In the genomic region with DNA sequence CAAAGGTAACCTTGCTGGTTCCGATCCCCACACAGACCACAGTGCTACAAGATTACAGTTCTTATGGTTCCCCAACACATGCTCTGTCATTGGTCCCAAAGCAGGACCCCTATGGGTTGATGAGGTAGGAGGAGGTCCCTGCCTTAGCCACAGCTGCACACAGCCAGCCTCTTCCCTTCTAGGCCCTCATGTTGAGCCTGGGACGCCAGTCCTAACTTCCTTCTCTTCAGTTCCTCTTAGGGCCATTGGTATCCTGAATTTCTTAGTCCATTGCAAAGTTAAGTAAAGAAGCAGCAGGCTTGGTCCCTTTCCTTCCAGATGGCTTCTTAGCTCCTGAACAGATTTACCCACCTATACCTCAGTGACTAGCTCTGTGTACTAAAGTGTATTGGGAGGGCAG, we compare ENCODE assay signal across 22 cellular contexts. TPM values are rescaled to one million over a fixed set of nuclear protein-coding genes. Genes with fewer than 3 reads are reported as not detected.
DNase-seq lines count a peak whose midpoint lies in the region; ATAC-seq and TF ChIP-seq lines count a peak whose summit lies in the region.
"Had no signal": no experiment of that assay in that cellular context is flagged by ENCODE, and none has a peak within 500 bp of the region (broad histone marks: within the 10 kb centered on the region; RNA-seq: fewer than 3 reads in every experiment).

No MANE protein-coding gene starts in this region.

- ATAC-seq in T-helper 17 cell (no peak), mucosa of descending colon (peak; percentile 35), GM21381 (IDR thresholded peaks at IDR 0.05; ENCODE audit: unreplicated experiment) (no peak)
- no peak for ATAC-seq in effector memory CD8-positive, alpha-beta T cell (replicated peaks)
- ATAC-seq: CD8-positive, alpha-beta T cell; Right ventricle myocardium inferior had no signal

- H3K4me1 Mint-ChIP-seq in CD14-positive monocyte (peaks cover 93% of the 10 kb centered on the region), T-helper 17 cell (peaks cover 39% of the 10 kb centered on the region), endodermal cell (peaks cover 8% of the 10 kb centered on the region)
- peaks cover 49 to 73% (median 63%) of the 10 kb centered on the region in 4 donors for H3K4me1 Mint-ChIP-seq in CD4-positive, alpha-beta memory T cell
- peaks cover 29 to 34% of the 10 kb centered on the region in 2 donors for H3K4me1 Mint-ChIP-seq in effector memory CD8-positive, alpha-beta T cell (ENCODE audit: low read depth in 2 of 2)

- H3K9me3 Mint-ChIP-seq in CD14-positive monocyte (peaks cover 0 to 4% (median 0%) of the 10 kb centered on the region in 7 donors), endodermal cell (peaks cover 6% of the 10 kb centered on the region)
- H3K9me3 Mint-ChIP-seq in CD4-positive, alpha-beta memory T cell, result peaks cover 0 to 5% (median 2%) of the 10 kb centered on the region in 8 donors
- no peaks in the 10 kb centered on the region for H3K9me3 Mint-ChIP-seq in effector memory CD8-positive, alpha-beta T cell

- peak overlapping the region in 1 of 2 donors; percentile 28 for H3K4me3 Mint-ChIP-seq in CD14-positive monocyte
- H3K4me3 Mint-ChIP-seq in CD4-positive, alpha-beta memory T cell, result peak overlapping the region in 1 of 8 donors; percentile 37
- H3K4me3 Mint-ChIP-seq in T-helper 17 cell, result no peak overlapping the region
- H3K4me3 Mint-ChIP-seq in endodermal cell, result no peak overlapping the region
- H3K4me3 Mint-ChIP-seq in effector memory CD8-positive, alpha-beta T cell, result no peak overlapping the region
- H3K4me3 Mint-ChIP-seq: CD8-positive, alpha-beta T cell had no signal

- no peak overlapping the region for H3K27ac ChIP-seq in CD4-positive, alpha-beta memory T cell (ENCODE audit: low read depth, low read length)
- H3K27ac ChIP-seq in endodermal cell (ENCODE audit: low read depth, low read length), result no peak overlapping the region
- H3K27ac ChIP-seq: SK-N-MC had no signal

- TF ChIP-seq CTCF in CD14-positive monocyte (IDR thresholded peaks at IDR 0.05) (no peak), mucosa of descending colon (IDR thresholded peaks at IDR 0.05) (no peak), endodermal cell (conservative IDR thresholded peaks at IDR 0.05) (no peak)

- CTCF ChIA-PET in CD4-positive, alpha-beta memory T cell (lab: Charles Lee; ENCODE audit: partially characterized antibody), result interaction anchor here (0.5 to 4.1 kb wide), 3 partner anchors 29 to 111 kb away, joined by 3 to 30 read pairs (median 5); a partner anchor contains a TSS

- H3K9ac ChIP-seq in endodermal cell (ENCODE audit: extremely low read depth, low read length, poor library complexity, severe bottlenecking), result no peak overlapping the region

- H3K36me3 ChIP-seq in CD4-positive, alpha-beta memory T cell (ENCODE audit: insufficient read depth, low read length), result no peaks in the 10 kb centered on the region
- no peaks in the 10 kb centered on the region for H3K36me3 ChIP-seq in mucosa of descending colon (ENCODE audit: low read depth)
- no peaks in the 10 kb centered on the region for H3K36me3 ChIP-seq in endodermal cell (ENCODE audit: control insufficient read depth, insufficient read depth, low read length)

- H3K9me3 ChIP-seq in CD4-positive, alpha-beta memory T cell (ENCODE audit: control insufficient read depth in 1 of 2, low read length in 2 of 2), result no peaks in the 10 kb centered on the region
- H3K9me3 ChIP-seq in T-helper 17 cell (ENCODE audit: control insufficient read depth, low read length, poor library complexity, severe bottlenecking), result no peaks in the 10 kb centered on the region
- H3K9me3 ChIP-seq in mucosa of descending colon, result no peaks in the 10 kb centered on the region
- H3K9me3 ChIP-seq in endodermal cell (ENCODE audit: control insufficient read depth, low read length), result peaks cover 6% of the 10 kb centered on the region

- H3K36me3 Mint-ChIP-seq in CD14-positive monocyte (peaks cover 0 to 7% of the 10 kb centered on the region in 2 donors), T-helper 17 cell (ENCODE audit: low read depth) (no peaks in the 10 kb centered on the region), endodermal cell (ENCODE audit: low read depth) (no peaks in the 10 kb centered on the region)
- peaks cover 1 to 6% of the 10 kb centered on the region in 2 donors for H3K36me3 Mint-ChIP-seq in CD4-positive, alpha-beta memory T cell
- peaks cover 3% of the 10 kb centered on the region for H3K36me3 Mint-ChIP-seq in effector memory CD8-positive, alpha-beta T cell (ENCODE audit: insufficient read depth)

- peaks cover 48% of the 10 kb centered on the region for H3K4me1 ChIP-seq in CD4-positive, alpha-beta memory T cell (ENCODE audit: insufficient read depth, low read length)
- H3K4me1 ChIP-seq in mucosa of descending colon (ENCODE audit: low read depth) (no peaks in the 10 kb centered on the region), endodermal cell (ENCODE audit: control insufficient read depth, insufficient read depth, low read length) (peaks cover 10% of the 10 kb centered on the region)

- no peak overlapping the region for H3K4me3 ChIP-seq in CD4-positive, alpha-beta memory T cell (ENCODE audit: low read length in 2 of 2)
- H3K4me3 ChIP-seq in mucosa of descending colon, result no peak overlapping the region
- H3K4me3 ChIP-seq in endodermal cell (ENCODE audit: low read length), result no peak overlapping the region
- H3K4me3 ChIP-seq: SK-N-MC had no signal

- no peaks in the 10 kb centered on the region for H3K27me3 Mint-ChIP-seq in CD14-positive monocyte (ENCODE audit: low read depth in 3 of 3)
- H3K27me3 Mint-ChIP-seq in CD4-positive, alpha-beta memory T cell, result no peaks in the 10 kb centered on the region
- no peaks in the 10 kb centered on the region for H3K27me3 Mint-ChIP-seq in T-helper 17 cell
- H3K27me3 Mint-ChIP-seq in endodermal cell (ENCODE audit: insufficient read depth), result peaks cover 7% of the 10 kb centered on the region
- H3K27me3 Mint-ChIP-seq in effector memory CD8-positive, alpha-beta T cell, result no peaks in the 10 kb centered on the region

- POLR2A ChIA-PET in CD4-positive, alpha-beta memory T cell (lab: Charles Lee; ENCODE audit: partially characterized antibody), result interaction anchor here (1.1 to 3.9 kb wide), 4 partner anchors 10 to 122 kb away, joined by 3 to 72 read pairs (median 16); a partner anchor contains a TSS

- H3K27ac Mint-ChIP-seq in CD14-positive monocyte (peak overlapping the region; percentile 86 to 93 (median 92)), T-helper 17 cell (peak overlapping the region; percentile 1), endodermal cell (no peak overlapping the region)
- peak overlapping the region in 5 of 7 donors; percentile 8 to 78 (median 48) for H3K27ac Mint-ChIP-seq in CD4-positive, alpha-beta memory T cell
- no peak overlapping the region for H3K27ac Mint-ChIP-seq in effector memory CD8-positive, alpha-beta T cell
- H3K27ac Mint-ChIP-seq: CD8-positive, alpha-beta T cell had no signal

- intact Hi-C loops in CD14-positive monocyte (cut with micrococcal nuclease), result loop anchor here (5.0 to 10.0 kb wide), 4 partner anchors 46 to 106 kb away; a partner anchor contains a TSS
- intact Hi-C loops in CD4-positive, alpha-beta memory T cell (cut with micrococcal nuclease), result no loop called here
- intact Hi-C loops in mucosa of descending colon (cut with DNase I, micrococcal nuclease), result no loop called here

- no peaks in the 10 kb centered on the region for H3K27me3 ChIP-seq in CD4-positive, alpha-beta memory T cell (ENCODE audit: insufficient read depth, low read length)
- no peaks in the 10 kb centered on the region for H3K27me3 ChIP-seq in endodermal cell (ENCODE audit: control insufficient read depth, insufficient read depth, low read length, poor library complexity, severe bottlenecking)

- 80 to 88% methylated on average over 1 to 2 of the region's 2 CpGs for WGBS in endodermal cell (ENCODE audit: insufficient coverage in 1 of 2, insufficient read length in 1 of 2), 2 experiments

- DNase-seq in CD14-positive monocyte (ENCODE audit: low spot score), result no peak
- no peak for DNase-seq in CD4-positive, alpha-beta memory T cell
- DNase-seq in T-helper 17 cell, result no peak
- DNase-seq in mucosa of descending colon, result no peak
- DNase-seq in endodermal cell, result no peak
- no peak for DNase-seq in 8988T
- no peak for DNase-seq in effector memory CD8-positive, alpha-beta T cell
- DNase-seq: AML-193; CD8-positive, alpha-beta T cell; DMS79; IMR-90; Karpas-422; NCI-H1105; NCI-H1694; NCI-H2081 treated with DMSO at 0.1 percent for 48 hours; NCI-H446 treated with DMSO at 0.1 percent for 48 hours; T-helper 1 cell had no signal

RNA-seq across cellular contexts. Expression of a gene that starts 50.1 kb away (rescaled TPM):
- under 1 TPM; 0.16 to 0.41 TPM for polyA plus RNA-seq in CD14-positive monocyte
- 1 to 10 TPM in 1 of 2 experiments, under 1 TPM in 1; 0.90 to 1.1 TPM for total RNA-seq in CD4-positive, alpha-beta memory T cell
- 1 to 10 TPM; 1.1 TPM for polyA plus RNA-seq in CD4-positive, alpha-beta memory T cell
- 1 to 10 TPM in 1 of 2 donors, under 1 TPM in 1; 0.50 to 1.1 TPM for total RNA-seq in T-helper 17 cell
- total RNA-seq in mucosa of descending colon, result 1 to 10 TPM in 1 of 3 donors, under 1 TPM in 2; 0.20 to 1.2 (median 0.63) TPM
- total RNA-seq in endodermal cell, result not detected
- not detected for polyA plus RNA-seq in endodermal cell (2013, experiment 1 of 2)
- polyA plus RNA-seq in endodermal cell (2013, experiment 2 of 2), result not detected
- total RNA-seq: CD8-positive, alpha-beta T cell; HT-29; OCI-LY7 had no signal

Comparison
In these comparisons a context has a peak if more than half of its experiments do, and no peak if none do; other contexts are left out.
1. H3K27ac Mint-ChIP-seq: peak in CD14-positive monocyte (7 of 7), CD4-positive, alpha-beta memory T cell (5 of 7) and T-helper 17 cell (single experiment); none in endodermal cell (single experiment) and effector memory CD8-positive, alpha-beta T cell (0 of 2).
2. intact Hi-C loops: an anchor here in CD14-positive monocyte (5.0 to 10.0 kb wide); none called in CD4-positive, alpha-beta memory T cell and mucosa of descending colon.